Comparison of ENCODE assay signal across 8 cellular contexts in genomic region chr14:68627868-68628604, GRCh38.
DNase-seq lines count a peak whose midpoint lies in the region; ATAC-seq lines count a peak whose summit lies in the region.

No MANE protein-coding gene starts in this region.

- ATAC-seq in Right ventricle myocardium inferior = peak; percentile 51
- ATAC-seq in GM19455 (IDR thresholded peaks at IDR 0.05; ENCODE audit: unreplicated experiment) = no peak
- ATAC-seq in HG02973 (IDR thresholded peaks at IDR 0.05; ENCODE audit: unreplicated experiment) = no peak

- intact Hi-C loops in Right ventricle myocardium inferior (cut with DNase I) (loop anchor here (5.0 kb wide), 2 partner anchors 39 to 81 kb away; no protein-coding TSS in a partner anchor), cardiac septum (cut with DNase I) (no loop called here)

- DNase-seq in Right ventricle myocardium inferior (ENCODE audit: missing footprints) = peak; percentile 84
- no peak for DNase-seq in cardiac septum (ENCODE audit: low spot score)
- DNase-seq in amygdala (lab: John Stamatoyannopoulos, UW) = peak in 54 of 56 donors; percentile 31 to 86 (median 70)
- peak; percentile 98 for DNase-seq in iPS-NIHi7 (ENCODE audit: extremely low spot score)
- peak; percentile 24 to 28 for DNase-seq in stimulated activated CD4-positive, alpha-beta T cell treated with anti-CD3 and anti-CD28 coated beads, Interleukin-15, amount 100 ng/mL, for 48 hours (ENCODE audit: low read depth in 2 of 2)
- no peak for DNase-seq in NCI-H2171 treated with DMSO at 0.1 percent for 48 hours (lab: John Stamatoyannopoulos, UW)

Comparison
In these comparisons a context has a peak if more than half of its experiments do, and no peak if none do; other contexts are left out.
1. DNase-seq: peak in Right ventricle myocardium inferior (single experiment), amygdala (54 of 56), iPS-NIHi7 (single experiment) and stimulated activated CD4-positive, alpha-beta T cell treated with anti-CD3 and anti-CD28 coated beads, Interleukin-15, amount 100 ng/mL, for 48 hours (2 of 2); none in cardiac septum (single experiment) and NCI-H2171 treated with DMSO at 0.1 percent for 48 hours (single experiment).